ENCODE assay signal across 9 cellular contexts in the genomic region with DNA sequence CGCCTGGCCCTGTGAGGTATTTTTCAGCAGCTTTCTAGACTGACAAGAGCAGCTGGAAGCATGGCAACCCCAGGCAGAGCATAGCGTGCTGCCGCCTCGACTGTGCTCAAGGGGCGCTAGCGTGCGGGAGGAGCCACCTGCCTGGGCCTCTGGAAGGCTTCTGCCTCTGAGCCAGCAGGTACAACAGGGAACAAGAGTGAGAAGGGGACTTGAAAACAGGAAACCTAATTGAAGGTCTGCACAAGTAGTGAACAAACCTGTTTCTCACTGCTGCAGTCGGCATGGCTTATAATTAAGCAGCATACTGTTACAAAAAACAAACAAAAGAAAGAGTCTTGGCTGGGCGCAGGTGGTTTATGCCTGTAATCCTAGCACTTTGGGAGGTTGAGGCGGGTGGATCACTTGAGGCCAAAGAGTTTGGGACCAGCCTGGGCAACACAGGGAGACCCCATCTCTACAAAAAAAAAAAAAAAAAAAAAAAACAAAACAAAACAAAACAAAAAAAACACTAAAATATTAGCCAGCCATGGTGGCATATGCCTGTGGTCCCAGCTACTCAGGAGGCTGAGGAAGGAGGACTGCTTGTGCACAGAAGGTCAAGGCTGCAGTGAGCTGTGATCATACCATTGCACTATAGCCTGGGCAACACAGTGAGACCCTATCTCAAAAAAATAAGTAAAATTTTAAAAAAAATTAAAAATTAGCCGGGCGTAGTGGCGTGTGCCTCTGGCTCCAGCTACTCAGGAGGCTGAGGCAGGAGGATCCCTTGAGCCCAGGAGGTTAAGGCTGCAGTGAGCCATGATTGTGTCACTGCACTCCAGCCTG. TPM values are rescaled to one million over a fixed set of nuclear protein-coding genes. Genes with fewer than 3 reads are reported as not detected.
DNase-seq lines count a peak whose midpoint lies in the region; ATAC-seq and TF ChIP-seq lines count a peak whose summit lies in the region.
"Had no signal": no experiment of that assay in that cellular context is flagged by ENCODE, and none has a peak within 500 bp of the region (broad histone marks: within the 10 kb centered on the region; RNA-seq: fewer than 3 reads in every experiment).

No MANE protein-coding gene starts in this region.

- H3K27ac ChIP-seq in ovary (no peak overlapping the region), esophagus muscularis mucosa (replicated peaks in 1 of 4) (no peak overlapping the region)
- H3K27ac ChIP-seq: suprapubic skin had no signal

- intact Hi-C loops in ovary (cut with DNase I), result no loop called here
- intact Hi-C loops in esophagus muscularis mucosa (cut with DNase I), result no loop called here

- H3K4me3 Mint-ChIP-seq in activated T-cell treated with anti-CD3 and anti-CD28 coated beads, Interleukin-2, amount 50 U/mL, for 72 hours, result no peak overlapping the region
- no peak overlapping the region for H3K4me3 Mint-ChIP-seq in nephron

- peak; percentile 45 for DNase-seq in NCI-H1436 treated with DMSO at 0.1 percent for 48 hours (lab: John Stamatoyannopoulos, UW)
- peak in 1 of 2 donors; percentile 25 for DNase-seq in activated T-cell treated with anti-CD3 and anti-CD28 coated beads, Interleukin-2, amount 50 U/mL, for 72 hours
- DNase-seq in GM03348 (ENCODE audit: low spot score), result no peak
- DNase-seq in ovary, result no peak
- no peak for DNase-seq in esophagus muscularis mucosa (ENCODE audit: extremely low spot score)

- H3K27ac Mint-ChIP-seq in activated T-cell treated with anti-CD3 and anti-CD28 coated beads, Interleukin-2, amount 50 U/mL, for 72 hours, result peak overlapping the region; percentile 44
- H3K27ac Mint-ChIP-seq in nephron, result peak overlapping the region in 2 of 3 experiments; percentile 19 to 75

- H3K36me3 ChIP-seq in ovary (no peaks in the 10 kb centered on the region), esophagus muscularis mucosa (no peaks in the 10 kb centered on the region)
- H3K36me3 ChIP-seq: suprapubic skin had no signal

- no peaks in the 10 kb centered on the region for H3K27me3 Mint-ChIP-seq in activated T-cell treated with anti-CD3 and anti-CD28 coated beads, Interleukin-2, amount 50 U/mL, for 72 hours (ENCODE audit: low read depth)
- no peaks in the 10 kb centered on the region for H3K27me3 Mint-ChIP-seq in nephron (ENCODE audit: low read depth)

- H3K9me3 ChIP-seq in ovary, result no peaks in the 10 kb centered on the region
- H3K9me3 ChIP-seq in esophagus muscularis mucosa, result no peaks in the 10 kb centered on the region
- H3K9me3 ChIP-seq: suprapubic skin had no signal

- WGBS in ovary, 3 donors, result 82 to 84% (median 82%) methylated on average over 13 of the region's 13 CpGs
- WGBS in esophagus muscularis mucosa, result 75% methylated on average over 12 of the region's 13 CpGs

- no peaks in the 10 kb centered on the region for H3K36me3 Mint-ChIP-seq in activated T-cell treated with anti-CD3 and anti-CD28 coated beads, Interleukin-2, amount 50 U/mL, for 72 hours (ENCODE audit: insufficient read depth in 2 of 2)
- H3K36me3 Mint-ChIP-seq in nephron (ENCODE audit: low read depth), result peaks cover 26% of the 10 kb centered on the region

- H3K27me3 ChIP-seq in ovary (no peaks in the 10 kb centered on the region), esophagus muscularis mucosa (no peaks in the 10 kb centered on the region)
- H3K27me3 ChIP-seq: suprapubic skin had no signal

- ATAC-seq in activated T-cell treated with anti-CD3 and anti-CD28 coated beads, Interleukin-2, amount 50 U/mL, for 72 hours (replicated peaks in 1 of 2), result peak in 1 of 2 donors; percentile 39
- no peak for ATAC-seq in HG02970 (IDR thresholded peaks at IDR 0.05; ENCODE audit: low FRiP score, unreplicated experiment)

- no peak for TF ChIP-seq EP300 in ovary (IDR thresholded peaks at IDR 0.05)
- no peak for TF ChIP-seq EP300 in esophagus muscularis mucosa (IDR thresholded peaks at IDR 0.05)

- H3K4me1 Mint-ChIP-seq in activated T-cell treated with anti-CD3 and anti-CD28 coated beads, Interleukin-2, amount 50 U/mL, for 72 hours (ENCODE audit: low read depth), result peaks cover 10% of the 10 kb centered on the region
- H3K4me1 Mint-ChIP-seq in nephron, result peaks cover 5% of the 10 kb centered on the region

- H3K4me3 ChIP-seq in ovary (no peak overlapping the region), esophagus muscularis mucosa (no peak overlapping the region)
- H3K4me3 ChIP-seq: suprapubic skin had no signal

- TF ChIP-seq CTCF in GM12873 (IDR thresholded peaks at IDR 0.05; ENCODE audit: insufficient read depth, low read depth, low read length, missing control alignments) (peak; percentile 78), nephron (IDR thresholded peaks at IDR 0.05; ENCODE audit: unreplicated experiment in 3 of 3) (peak; percentile 23 to 39 (median 29)), ovary (IDR thresholded peaks at IDR 0.05) (no peak), esophagus muscularis mucosa (IDR thresholded peaks at IDR 0.05) (no peak)

- no peak for TF ChIP-seq POLR2A in ovary (IDR thresholded peaks at IDR 0.05)
- no peak for TF ChIP-seq POLR2A in esophagus muscularis mucosa (IDR thresholded peaks at IDR 0.05; ENCODE audit: low read depth)

- no peaks in the 10 kb centered on the region for H3K9me3 Mint-ChIP-seq in activated T-cell treated with anti-CD3 and anti-CD28 coated beads, Interleukin-2, amount 50 U/mL, for 72 hours
- no peaks in the 10 kb centered on the region for H3K9me3 Mint-ChIP-seq in nephron

- H3K4me1 ChIP-seq in ovary (ENCODE audit: insufficient read depth) (no peaks in the 10 kb centered on the region), esophagus muscularis mucosa (peaks cover 0 to 16% (median 12%) of the 10 kb centered on the region in 4 donors)

RNA-seq across cellular contexts. Expression of gene GARRE1, which starts 12.6 kb away (rescaled TPM):
- total RNA-seq in activated T-cell treated with anti-CD3 and anti-CD28 coated beads, Interleukin-2, amount 50 U/mL, for 72 hours, result 10 to 100 TPM; 13.2 to 17.9 TPM
- total RNA-seq in ovary (10 to 100 TPM; 13.6 to 30.0 (median 22.5) TPM), esophagus muscularis mucosa (10 to 100 TPM; 11.2 to 31.0 (median 20.8) TPM)
- 10 to 100 TPM; 13.3 to 39.1 TPM for polyA plus RNA-seq in ovary

Comparison
In these comparisons a context has a peak if more than half of its experiments do, and no peak if none do; other contexts are left out.
1. CTCF ChIP-seq: peak in GM12873 (single experiment) and nephron (3 of 3); none in ovary (0 of 3) and esophagus muscularis mucosa (0 of 3).